ENCODE assay signal across 8 cellular contexts in the genomic region with DNA sequence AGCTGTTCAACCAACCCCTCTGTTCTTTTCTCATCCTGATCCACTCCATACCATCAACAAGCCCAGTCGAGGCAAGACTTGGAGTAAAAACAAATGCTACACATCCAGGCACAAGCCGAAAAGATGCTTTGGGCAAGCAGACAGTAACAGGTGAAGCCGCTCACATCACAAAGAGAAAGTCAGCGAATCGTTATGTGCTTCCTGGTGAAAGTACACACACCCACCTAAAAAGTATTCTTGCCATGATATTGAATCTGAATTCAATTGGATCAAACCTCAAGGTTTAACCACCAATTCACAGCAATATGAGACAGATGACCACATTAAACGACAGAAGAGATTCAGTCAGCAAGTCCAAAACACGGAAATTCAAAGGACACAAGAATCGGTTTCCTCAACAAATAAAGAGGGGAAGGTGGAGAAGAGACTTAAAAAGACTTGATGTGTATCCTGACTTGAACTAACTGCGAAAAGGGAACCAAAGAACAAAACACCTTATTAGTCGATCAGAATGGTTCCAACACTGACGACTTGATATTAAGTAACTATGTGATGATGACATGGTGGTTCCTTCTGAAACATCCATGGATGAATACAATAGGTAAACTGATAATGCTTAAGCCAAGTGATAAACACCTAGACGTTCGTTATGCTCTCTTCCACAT. TPM values are rescaled to one million over a fixed set of nuclear protein-coding genes. Genes with fewer than 3 reads are reported as not detected.
DNase-seq lines count a peak whose midpoint lies in the region; ATAC-seq and TF ChIP-seq lines count a peak whose summit lies in the region.

No MANE protein-coding gene starts in this region.

- WGBS in suprapubic skin = 6% methylated on average over 13 of the region's 13 CpGs

- intact Hi-C loops in breast epithelium (cut with DNase I; ENCODE audit: low total_unique reads) = no loop called here
- intact Hi-C loops in left lung (cut with DNase I) = no loop called here

- DNase-seq in AG09309 (ENCODE audit: low read depth) (no peak), OCI-M1 (lab: John Stamatoyannopoulos, UW) (peak; percentile 75), breast epithelium (ENCODE audit: low spot score in 2 of 2) (no peak), left lung (no peak), suprapubic skin (ENCODE audit: low spot score in 2 of 2) (no peak), epidermal melanocyte (ENCODE audit: insufficient read length, low spot score) (no peak), NCI-H524 (lab: John Stamatoyannopoulos, UW) (no peak)

- peak; percentile 11 for ATAC-seq in GM18517 (IDR thresholded peaks at IDR 0.05; ENCODE audit: unreplicated experiment)
- peak; percentile 1 for ATAC-seq in left lung

- H3K27me3 ChIP-seq in breast epithelium = no peaks in the 10 kb centered on the region
- H3K27me3 ChIP-seq in left lung = no peaks in the 10 kb centered on the region
- no peaks in the 10 kb centered on the region for H3K27me3 ChIP-seq in suprapubic skin

- peaks cover 0 to 14% of the 10 kb centered on the region in 2 donors for H3K4me1 ChIP-seq in breast epithelium
- peaks cover 22 to 45% of the 10 kb centered on the region in 2 donors for H3K4me1 ChIP-seq in left lung
- peaks cover 44% of the 10 kb centered on the region for H3K4me1 ChIP-seq in suprapubic skin

- TF ChIP-seq CTCF in AG09309 (IDR thresholded peaks at IDR 0.05; ENCODE audit: control insufficient read depth, insufficient read depth, low read depth, low read length, missing control alignments) (no peak), breast epithelium (IDR thresholded peaks at IDR 0.05) (no peak), left lung (IDR thresholded peaks at IDR 0.05) (no peak), suprapubic skin (IDR thresholded peaks at IDR 0.05) (no peak)

- H3K9me3 ChIP-seq in breast epithelium = no peaks in the 10 kb centered on the region
- H3K9me3 ChIP-seq in left lung = no peaks in the 10 kb centered on the region
- no peaks in the 10 kb centered on the region for H3K9me3 ChIP-seq in suprapubic skin

- TF ChIP-seq POLR2A in breast epithelium (IDR thresholded peaks at IDR 0.05) (no peak), suprapubic skin (IDR thresholded peaks at IDR 0.05) (no peak)

- H3K36me3 ChIP-seq in breast epithelium (no peaks in the 10 kb centered on the region), left lung (no peaks in the 10 kb centered on the region), suprapubic skin (no peaks in the 10 kb centered on the region)

- TF ChIP-seq EP300 in suprapubic skin (IDR thresholded peaks at IDR 0.05) = no peak

- H3K27ac ChIP-seq in breast epithelium = peak overlapping the region; percentile 95
- peak overlapping the region; percentile 94 to 98 for H3K27ac ChIP-seq in left lung
- peak overlapping the region; percentile 85 for H3K27ac ChIP-seq in suprapubic skin

- H3K4me3 ChIP-seq in AG09309 (ENCODE audit: control insufficient read depth, low read depth, low read length) = peak overlapping the region; percentile 94
- H3K4me3 ChIP-seq in breast epithelium = peak overlapping the region; percentile 78 to 90 (median 88)
- peak overlapping the region; percentile 60 to 71 for H3K4me3 ChIP-seq in left lung
- peak overlapping the region; percentile 57 for H3K4me3 ChIP-seq in suprapubic skin

RNA-seq across cellular contexts. Expression of gene TTC32, which starts 1.1 kb away (rescaled TPM):
- 10 to 100 TPM; 16.7 to 35.1 (median 17.8) TPM for total RNA-seq in breast epithelium
- 1 to 10 TPM; 6.6 to 9.3 TPM for total RNA-seq in left lung
- 10 to 100 TPM; 10.8 to 42.6 (median 17.7) TPM for total RNA-seq in suprapubic skin
